Comparison of ENCODE assay signal across 1 cellular context in the genomic region with DNA sequence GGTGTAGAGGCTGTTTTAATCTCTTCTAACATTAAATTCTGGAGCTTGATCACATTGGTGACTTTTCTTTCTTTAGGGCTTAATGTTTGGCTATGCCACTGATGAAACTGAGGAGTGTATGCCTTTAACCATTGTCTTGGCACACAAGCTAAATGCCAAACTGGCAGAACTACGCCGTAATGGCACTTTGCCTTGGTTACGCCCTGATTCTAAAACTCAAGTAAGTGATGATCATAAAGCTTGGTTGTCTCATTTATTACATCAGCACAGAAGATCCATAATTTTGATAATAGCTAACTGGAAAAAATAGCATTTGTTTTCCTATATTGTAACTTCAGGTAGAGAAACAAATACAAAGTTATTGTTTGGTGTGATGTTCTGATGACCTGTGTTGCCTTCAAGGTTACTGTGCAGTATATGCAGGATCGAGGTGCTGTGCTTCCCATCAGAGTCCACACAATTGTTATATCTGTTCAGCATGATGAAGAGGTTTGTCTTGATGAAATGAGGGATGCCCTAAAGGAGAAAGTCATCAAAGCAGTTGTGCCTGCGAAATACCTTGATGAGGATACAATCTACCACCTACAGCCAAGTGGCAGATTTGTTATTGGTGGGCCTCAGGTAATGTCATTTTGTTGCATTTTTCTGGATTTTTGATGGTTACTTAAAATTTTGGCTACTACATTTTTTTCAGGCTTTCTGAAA.
A peak's percentile ranks its signal among the peaks of the same experiment; 100 is the strongest.
TF ChIP-seq lines count a peak whose summit lies in the region.

No MANE protein-coding gene starts in this region.

TF ChIP-seq in H1, 55 proteins besides CTCF, POLR2A, EP300 and RAD21:
- no peak for TF ChIP-seq YY1 (IDR thresholded peaks at IDR 0.05; ENCODE audit: low read depth, low read length)
- no peak for TF ChIP-seq EZH2 (IDR thresholded peaks at IDR 0.05; ENCODE audit: low read depth, low read length, severe bottlenecking)
- no peak for TF ChIP-seq GTF2F1 (IDR thresholded peaks at IDR 0.05; ENCODE audit: borderline replicate concordance, low read depth, low read length)
- TF ChIP-seq POLR2AphosphoS5 (IDR thresholded peaks at IDR 0.05; ENCODE audit: low read depth, low read length), result peak; percentile 67; the same call in 1 of the 2 replicates
